In genomic region chr9:83964973-83965349, GRCh38 we compare ENCODE assay signal across 1 cellular context.
A peak's percentile ranks its signal among the peaks of the same experiment; 100 is the strongest.
TF ChIP-seq lines count a peak whose summit lies in the region.

No MANE protein-coding gene starts in this region.

TF ChIP-seq in GM12878, 131 proteins besides CTCF, POLR2A, EP300 and RAD21 (continued from another document):
- TF ChIP-seq POLR2AphosphoS2 (IDR thresholded peaks at IDR 0.05; ENCODE audit: low read depth, low read length): peak; percentile 36; the same call in 1 of the 2 replicates
- peak; percentile 52; the same call in 1 of the 3 replicates for TF ChIP-seq POU2F2 (IDR thresholded peaks at IDR 0.05; ENCODE audit: borderline replicate concordance, low read depth, low read length)
